30 cellular contexts compared by ENCODE assay signal in the genomic region with DNA sequence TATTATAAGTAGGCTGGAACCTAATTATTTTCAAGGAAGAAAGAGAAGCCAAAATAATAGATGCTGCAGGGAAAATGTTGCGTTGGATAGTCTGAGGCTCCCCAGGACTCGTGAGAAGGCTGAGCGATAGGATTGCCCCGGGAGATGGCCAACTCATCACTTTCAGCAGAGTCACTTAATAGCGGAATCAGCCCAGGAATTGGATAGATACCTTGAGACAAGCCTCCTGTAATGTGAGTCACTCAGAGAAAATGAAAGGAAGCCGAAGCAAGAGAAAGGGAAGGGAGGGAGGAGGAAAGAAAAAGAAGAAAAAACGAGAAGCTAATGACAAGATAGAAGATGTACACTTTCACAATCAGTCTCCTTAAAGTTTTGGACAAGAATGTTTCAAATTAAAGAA.
DNase-seq lines count a peak whose midpoint lies in the region; ATAC-seq, FAIRE-seq and TF ChIP-seq lines count a peak whose summit lies in the region.
"Had no signal": no experiment of that assay in that cellular context is flagged by ENCODE, and none has a peak within 500 bp of the region (broad histone marks: within the 10 kb centered on the region; RNA-seq: fewer than 3 reads in every experiment).

No MANE protein-coding gene starts in this region.

- WGBS in sigmoid colon, 2 donors = 80 to 88% methylated on average over 7 of the region's 7 CpGs
- 69 to 76% methylated on average over 7 of the region's 7 CpGs for WGBS in pancreas, 2 donors

- H3K4me1 ChIP-seq in sigmoid colon = peaks cover 0 to 36% (median 19%) of the 10 kb centered on the region in 4 donors
- H3K4me1 ChIP-seq in pancreas = no peaks in the 10 kb centered on the region
- H3K4me1 ChIP-seq: body of pancreas had no signal

- no peak for ATAC-seq in pancreas
- ATAC-seq in HG03520 (IDR thresholded peaks at IDR 0.05; ENCODE audit: unreplicated experiment) = no peak
- ATAC-seq: activated CD8-positive, alpha-beta T cell treated with anti-CD3 and anti-CD28 coated beads for 36 hours; body of pancreas; heart right ventricle; left lobe of liver; naive thymus-derived CD4-positive, alpha-beta T cell; stimulated activated memory B cell treated with anti-CD40 and anti-IgM and Interleukin-4, amounts not matched to agents 10 μg/mL and 1 μg/mL and 100 μg/mL, for 72 hours had no signal

- no peak for TF ChIP-seq EP300 in sigmoid colon (IDR thresholded peaks at IDR 0.05)

- H3K27ac ChIP-seq in sigmoid colon = peak overlapping the region in 3 of 4 donors; percentile 22 to 63 (median 56)
- H3K27ac ChIP-seq in pancreas = no peak overlapping the region
- H3K27ac ChIP-seq: body of pancreas, C4-2B, epithelial cell of prostate, heart right ventricle, HL-60, right atrium auricular region, suprapubic skin had no signal

- H3K36me3 ChIP-seq in sigmoid colon (no peaks in the 10 kb centered on the region), pancreas (no peaks in the 10 kb centered on the region)
- H3K36me3 ChIP-seq: heart right ventricle, right atrium auricular region, suprapubic skin had no signal

- no peak overlapping the region for H3K4me3 ChIP-seq in fibroblast of pulmonary artery (replicated peaks; ENCODE audit: low read depth, low read length)
- H3K4me3 ChIP-seq in sigmoid colon = peak overlapping the region in 2 of 4 donors; percentile 4 to 25
- no peak overlapping the region for H3K4me3 ChIP-seq in pancreas
- H3K4me3 ChIP-seq: body of pancreas, heart right ventricle, right atrium auricular region, suprapubic skin had no signal

- FAIRE-seq in RCC 7860 (lab: Jason Lieb, UNC) (no peak), pancreas (lab: Jason Lieb, UNC) (no peak)
- FAIRE-seq: D721Med had no signal

- DNase-seq in ELF-1 (ENCODE audit: low read depth, low spot score) (peak; percentile 28), RCC 7860 (ENCODE audit: low spot score) (peak; percentile 53), fibroblast of pulmonary artery (ENCODE audit: low read depth) (peak; percentile 11), sigmoid colon (no peak), pancreas (no peak), D341Med (ENCODE audit: low spot score) (no peak)
- DNase-seq: activated CD4-positive, CD25-positive, alpha-beta regulatory T cell treated with anti-CD3 and anti-CD28 coated beads, Interleukin-2, amount 50 U/mL, for 72 hours; activated CD8-positive, alpha-beta T cell treated with anti-CD3 and anti-CD28 coated beads for 36 hours; activated gamma-delta T cell; activated T-cell treated with anti-CD3 and anti-CD28 coated beads for 4 hours; body of pancreas; foreskin fibroblast; GDM1; heart right ventricle; naive thymus-derived CD4-positive, alpha-beta T cell; NCI-H1417; NCI-H446 treated with DMSO at 0.1 percent for 48 hours; occipital lobe; OCI-M1; SIG-M5; stimulated activated CD4-positive, alpha-beta T cell treated with anti-CD3 and anti-CD28 coated beads, Interleukin-4, amount 100 ng/mL, for 1 hour had no signal

- H3K9me3 ChIP-seq in sigmoid colon (no peaks in the 10 kb centered on the region), pancreas (no peaks in the 10 kb centered on the region)
- H3K9me3 ChIP-seq: body of pancreas, heart right ventricle, right atrium auricular region, suprapubic skin had no signal

- H3K27me3 ChIP-seq in sigmoid colon (no peaks in the 10 kb centered on the region), pancreas (no peaks in the 10 kb centered on the region)
- H3K27me3 ChIP-seq: body of pancreas, heart right ventricle, right atrium auricular region had no signal

- no peak for TF ChIP-seq POLR2A in sigmoid colon (IDR thresholded peaks at IDR 0.05)

- TF ChIP-seq CTCF in fibroblast of pulmonary artery (IDR thresholded peaks at IDR 0.05; ENCODE audit: low read length, missing control alignments) (no peak), sigmoid colon (IDR thresholded peaks at IDR 0.05) (no peak), pancreas (IDR thresholded peaks at IDR 0.05) (no peak)

- intact Hi-C loops in sigmoid colon (cut with DNase I) = no loop called here
- intact Hi-C loops in pancreas (cut with DNase I) = no loop called here

Comparison
In these comparisons a context has a peak if more than half of its experiments do, and no peak if none do; other contexts are left out.
1. DNase-seq: peak in ELF-1 (single experiment), RCC 7860 (single experiment) and fibroblast of pulmonary artery (single experiment); none in sigmoid colon (single experiment), pancreas (0 of 6) and D341Med (single experiment).
2. H3K27ac ChIP-seq: peak in sigmoid colon (3 of 4); none in pancreas (0 of 4).